ENCODE assay signal across 8 cellular contexts in genomic region chr11:114077482-114078305, GRCh38. TPM values are rescaled to one million over a fixed set of nuclear protein-coding genes. Genes with fewer than 3 reads are reported as not detected.
DNase-seq lines count a peak whose midpoint lies in the region; ATAC-seq and TF ChIP-seq lines count a peak whose summit lies in the region.

No MANE protein-coding gene starts in this region.

- intact Hi-C loops in tibial artery (cut with DNase I; ENCODE audit: low total_unique reads), result no loop called here

- H3K36me3 ChIP-seq in tibial artery, result peaks cover 73 to 88% (median 82%) of the 10 kb centered on the region in 3 donors

- peak overlapping the region in 1 of 2 donors; percentile 51 for H3K4me3 ChIP-seq in tibial artery

- H3K9me3 ChIP-seq in tibial artery, result no peaks in the 10 kb centered on the region

- H3K27me3 ChIP-seq in tibial artery, result no peaks in the 10 kb centered on the region

- H3K27ac ChIP-seq in VCaP (peak overlapping the region; percentile 58), tibial artery (peak overlapping the region; percentile 73 to 78)

- TF ChIP-seq CTCF in VCaP (conservative IDR thresholded peaks at IDR 0.05), result no peak
- no peak for TF ChIP-seq CTCF in tibial artery (IDR thresholded peaks at IDR 0.05)

- ATAC-seq in left lobe of liver, result no peak
- ATAC-seq in GM21390 (IDR thresholded peaks at IDR 0.05; ENCODE audit: unreplicated experiment), result no peak
- no peak for ATAC-seq in HG03521 (IDR thresholded peaks at IDR 0.05; ENCODE audit: unreplicated experiment)

- DNase-seq in activated gamma-delta T cell treated with Interleukin-2 at 50 U/mL for 16 hours (peak; percentile 60), activated gamma-delta T cell (lab: John Stamatoyannopoulos, UW) (no peak), left lobe of liver (ENCODE audit: low spot score) (peak; percentile 41), tibial artery (no peak), AG20443 (ENCODE audit: low spot score) (no peak)

- H3K4me1 ChIP-seq in tibial artery, result peaks cover 0 to 100% (median 97%) of the 10 kb centered on the region in 4 donors

RNA-seq across cellular contexts. Expression of gene ZBTB16, which starts 18.2 kb away (rescaled TPM):
- total RNA-seq in left lobe of liver, result 160 TPM

Comparison
In these comparisons a context has a peak if more than half of its experiments do, and no peak if none do; other contexts are left out.
1. DNase-seq: peak in activated gamma-delta T cell treated with Interleukin-2 at 50 U/mL for 16 hours (single experiment) and left lobe of liver (single experiment); none in activated gamma-delta T cell (single experiment), tibial artery (0 of 2) and AG20443 (single experiment).